Comparison of ENCODE assay signal across 36 cellular contexts in the genomic region with DNA sequence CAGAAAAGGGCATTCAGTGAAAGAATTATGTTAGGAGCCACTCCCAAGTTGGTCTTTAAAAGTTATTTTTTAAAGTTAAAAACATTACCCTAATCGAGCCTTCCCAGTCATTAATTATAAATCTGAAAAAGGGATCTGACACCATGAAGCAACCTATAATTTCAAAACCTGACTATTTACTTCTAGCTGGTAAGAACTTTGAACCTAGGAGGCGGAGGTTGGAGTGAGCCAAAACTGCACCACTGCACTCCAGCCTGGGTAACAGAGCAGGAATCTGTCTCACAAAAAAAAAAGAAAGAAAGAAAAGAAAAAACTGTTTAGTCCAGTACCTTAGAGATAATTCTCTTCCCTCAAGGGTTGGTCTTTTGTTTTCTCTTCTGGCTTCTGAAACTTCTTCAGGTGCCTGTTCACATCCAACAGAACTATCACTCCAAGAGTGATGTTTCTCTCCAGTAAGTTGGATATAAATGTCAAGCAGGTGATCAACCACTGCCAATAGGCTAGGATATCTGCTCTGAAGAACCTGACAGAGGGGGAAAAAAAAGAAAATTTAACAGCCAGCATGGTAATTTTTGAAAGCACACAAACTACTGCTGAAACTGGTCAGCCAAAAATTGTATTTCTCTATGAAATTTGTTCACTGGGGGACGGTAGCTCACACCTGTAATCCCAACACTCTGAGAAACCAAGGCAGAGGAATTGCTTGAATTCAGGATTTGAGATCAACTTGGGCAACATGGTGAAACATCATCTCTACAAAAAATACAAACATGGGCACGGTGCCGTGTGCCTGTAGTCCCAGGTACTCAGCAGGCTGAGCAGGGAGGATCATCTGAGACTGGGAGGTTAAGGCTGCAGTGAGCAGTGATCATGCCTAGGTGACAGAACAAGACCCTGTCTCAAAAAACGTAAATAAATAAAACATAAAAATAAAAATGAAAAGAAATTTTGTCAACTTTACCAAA.
"Had no signal": no experiment of that assay in that cellular context is flagged by ENCODE, and none has a peak within 500 bp of the region (broad histone marks: within the 10 kb centered on the region; RNA-seq: fewer than 3 reads in every experiment).

No MANE protein-coding gene starts in this region.

- H3K9ac ChIP-seq: neural progenitor cell, parathyroid adenoma had no signal

- H3K4me3 Mint-ChIP-seq: endodermal cell; immature natural killer cell; mesothelial cell of epicardium; naive B cell; natural killer cell treated with Interleukin-12 subunit alpha and Interleukin-12 subunit beta and Interleukin-15 and Interleukin-18, amount 100 ng/mL, for 72 hours; neural progenitor cell; stimulated activated naive CD8-positive, alpha-beta T cell treated with anti-CD3 and anti-CD28 coated beads, Interleukin-15, amount 100 ng/mL, for 72 hours had no signal

- ATAC-seq: gastroesophageal sphincter; heart right ventricle; left colon; left ventricle myocardium superior; mucosa of descending colon; natural killer cell treated with Interleukin-12 subunit alpha and Interleukin-12 subunit beta and Interleukin-15 and Interleukin-18, amount 100 ng/mL, for 72 hours; sciatic nerve; stimulated activated naive CD8-positive, alpha-beta T cell treated with anti-CD3 and anti-CD28 coated beads, Interleukin-15, amount 100 ng/mL, for 72 hours; upper lobe of right lung had no signal

- H3K27me3 ChIP-seq: dorsolateral prefrontal cortex, esophagus muscularis mucosa, foreskin keratinocyte, gastroesophageal sphincter, heart right ventricle, neural progenitor cell, suprapubic skin, transverse colon, upper lobe of right lung, vagina had no signal

- H3K27me3 Mint-ChIP-seq: naive B cell; natural killer cell treated with Interleukin-12 subunit alpha and Interleukin-12 subunit beta and Interleukin-15 and Interleukin-18, amount 100 ng/mL, for 72 hours; progenitor cell of endocrine pancreas; stimulated activated naive CD8-positive, alpha-beta T cell treated with anti-CD3 and anti-CD28 coated beads, Interleukin-15, amount 100 ng/mL, for 72 hours had no signal

- H3K4me1 Mint-ChIP-seq: endodermal cell; immature natural killer cell; mesothelial cell of epicardium; naive B cell; neural progenitor cell; stimulated activated naive CD8-positive, alpha-beta T cell treated with anti-CD3 and anti-CD28 coated beads, Interleukin-15, amount 100 ng/mL, for 72 hours had no signal

- H3K4me1 ChIP-seq: esophagus muscularis mucosa, foreskin keratinocyte, gastroesophageal sphincter, heart right ventricle, neural progenitor cell, parathyroid adenoma, suprapubic skin, transverse colon, upper lobe of right lung, vagina had no signal

- DNase-seq: cortex of kidney; dorsolateral prefrontal cortex; effector CD4-positive, alpha-beta T cell; endodermal cell; glutamatergic neuron; heart right ventricle; hippocampal formation; immature natural killer cell; islet precursor cell; kidney glomerular epithelial cell; left colon; left ventricle myocardium superior; mesenchymal stem cell; mucosa of descending colon; naive B cell; stimulated activated CD4-positive, alpha-beta T cell treated with anti-CD3 and anti-CD28 coated beads, Interleukin-12 subunit alpha, Interleukin-12 subunit beta, amount 100 ng/mL, for 4 hours; stimulated activated CD4-positive, alpha-beta T cell treated with anti-CD3 and anti-CD28 coated beads, Interleukin-1b, Interleukin-23, amount 100 ng/mL, for 48 hours; stimulated activated CD4-positive, alpha-beta T cell treated with anti-CD3 and anti-CD28 coated beads, Interleukin-4, amount 100 ng/mL, for 1 hour; stimulated activated CD8-positive, alpha-beta memory T cell treated with anti-CD3 and anti-CD28 coated beads, Interleukin-4, amount 100 ng/mL, for 48 hours; stimulated activated naive CD4-positive, alpha-beta T cell; stimulated activated naive CD8-positive, alpha-beta T cell treated with anti-CD3 and anti-CD28 coated beads, Interleukin-15, amount 100 ng/mL, for 72 hours; transverse colon; upper lobe of right lung had no signal

- H3K27ac ChIP-seq: dorsolateral prefrontal cortex, esophagus muscularis mucosa, foreskin keratinocyte, gastroesophageal sphincter, heart right ventricle, neural progenitor cell, parathyroid adenoma, suprapubic skin, transverse colon, upper lobe of right lung, vagina had no signal

- H3K4me3 ChIP-seq: dorsolateral prefrontal cortex, esophagus muscularis mucosa, gastroesophageal sphincter, heart right ventricle, lung, mucosa of descending colon, neural progenitor cell, smooth muscle cell, suprapubic skin, transverse colon, upper lobe of right lung, vagina had no signal

- H3K9me3 ChIP-seq: suprapubic skin, transverse colon, upper lobe of right lung, vagina had no signal

- H3K9me3 Mint-ChIP-seq: natural killer cell treated with Interleukin-12 subunit alpha and Interleukin-12 subunit beta and Interleukin-15 and Interleukin-18, amount 100 ng/mL, for 72 hours; stimulated activated naive CD8-positive, alpha-beta T cell treated with anti-CD3 and anti-CD28 coated beads, Interleukin-15, amount 100 ng/mL, for 72 hours had no signal

- H3K27ac Mint-ChIP-seq: endodermal cell; mesothelial cell of epicardium; natural killer cell treated with Interleukin-12 subunit alpha and Interleukin-12 subunit beta and Interleukin-15 and Interleukin-18, amount 100 ng/mL, for 72 hours; neural progenitor cell; progenitor cell of endocrine pancreas; stimulated activated naive CD8-positive, alpha-beta T cell treated with anti-CD3 and anti-CD28 coated beads, Interleukin-15, amount 100 ng/mL, for 72 hours had no signal
